Comparison of ENCODE assay signal across 18 cellular contexts in genomic region chr10:25815236-25815635, GRCh38.
"Had no signal": no experiment of that assay in that cellular context is flagged by ENCODE, and none has a peak within 500 bp of the region (broad histone marks: within the 10 kb centered on the region; RNA-seq: fewer than 3 reads in every experiment).

No MANE protein-coding gene starts in this region.

- H3K4me3 ChIP-seq: breast epithelium, hepatocyte, left lung, pancreas, thoracic aorta had no signal

- DNase-seq: activated CD4-positive, alpha-beta T cell treated with anti-CD3 and anti-CD28 coated beads, Interleukin-2, amount 50 U/mL, for 48 hours; activated CD4-positive, CD25-positive, alpha-beta regulatory T cell treated with anti-CD3 and anti-CD28 coated beads, Interleukin-2, amount 50 U/mL, for 72 hours; activated effector memory CD4-positive, alpha-beta T cell treated with anti-CD3 and anti-CD28 coated beads, Interleukin-2, amount 50 U/mL, for 16 hours; activated T-cell treated with anti-CD3 and anti-CD28 coated beads, Interleukin-2, amount 50 U/mL, for 24 hours; amniotic stem cell; dermis blood vessel endothelial cell; left lung; mammary epithelial cell; naive B cell; pancreas; stimulated activated CD4-positive, alpha-beta T cell treated with anti-CD3 and anti-CD28 coated beads, Interleukin-12 subunit alpha, Interleukin-12 subunit beta, amount 100 ng/mL, for 4 hours; stimulated activated CD4-positive, alpha-beta T cell treated with anti-CD3 and anti-CD28 coated beads, Interleukin-2, amount 100 ng/mL, for 24 hours; T-cell; T1000 had no signal

- H3K4me1 ChIP-seq: breast epithelium, left lung, pancreas had no signal

- H3K9me3 ChIP-seq: breast epithelium, left lung, pancreas, thoracic aorta had no signal

- H3K27ac ChIP-seq: breast epithelium, epithelial cell of prostate, hepatocyte, left lung, pancreas, thoracic aorta had no signal

- H2AFZ ChIP-seq: hepatocyte had no signal

- H3K27me3 ChIP-seq: breast epithelium, hepatocyte, left lung, pancreas had no signal

- H3K36me3 ChIP-seq: breast epithelium, left lung, pancreas, thoracic aorta had no signal

- H3K79me2 ChIP-seq: hepatocyte had no signal

- H3K4me2 ChIP-seq: hepatocyte had no signal
